Comparison of ENCODE assay signal across 8 cellular contexts in genomic region chr11:68312117-68312779, GRCh38. TPM values are rescaled to one million over a fixed set of nuclear protein-coding genes. Genes with fewer than 3 reads are reported as not detected.
A peak's percentile ranks its signal among the peaks of the same experiment; 100 is the strongest.
DNase-seq lines count a peak whose midpoint lies in the region; ATAC-seq and TF ChIP-seq lines count a peak whose summit lies in the region.

TSS of gene LRP5 (plus strand) at chr11:68312591. CDS start at chr11:68312715, 124 bp downstream.

- H3K4me1 Mint-ChIP-seq in Caco-2 (ENCODE audit: low read depth, unreplicated experiment) (peaks cover 44% of the 10 kb centered on the region), neural crest cell (peaks cover 41% of the 10 kb centered on the region)

- H3K4me1 ChIP-seq in Caco-2: peaks cover 22% of the 10 kb centered on the region

- TF ChIP-seq CTCF in Caco-2 (IDR thresholded peaks at IDR 0.05; ENCODE audit: insufficient read depth in 1 of 2, low read depth in 1 of 2, low read length in 1 of 2, severe bottlenecking in 1 of 2, unreplicated experiment in 1 of 2) (no peak), VCaP (conservative IDR thresholded peaks at IDR 0.05) (no peak; the same call in 1 of the 2 replicates), fibroblast of villous mesenchyme (IDR thresholded peaks at IDR 0.05; ENCODE audit: insufficient read depth, low read depth, low read length) (no peak), neural crest cell (conservative IDR thresholded peaks at IDR 0.05) (no peak)

- ATAC-seq in GM18498 (IDR thresholded peaks at IDR 0.05; ENCODE audit: unreplicated experiment) (no peak), GM19467 (IDR thresholded peaks at IDR 0.05; ENCODE audit: unreplicated experiment) (no peak)

- POLR2A ChIA-PET in Caco-2 (lab: Charles Lee): interaction anchor here (0.6 to 1.3 kb wide), 2 partner anchors 41 to 68 kb away, joined by 3 read pairs; partner anchors contain the start of gene C11orf24

- CTCF ChIA-PET in Caco-2 (lab: Charles Lee): interaction anchor here (0.6 to 0.8 kb wide), 2 partner anchors 14 to 31 kb away, joined by 4 to 5 read pairs; no protein-coding TSS in a partner anchor

- H3K27ac ChIP-seq in VCaP: peak within 1 kb of the TSS; percentile 89

- H3K4me3 ChIP-seq in Caco-2 (ENCODE audit: low read depth, low read length) (peak within 1 kb of the TSS; percentile 89), fibroblast of villous mesenchyme (ENCODE audit: low read depth, low read length) (peak within 1 kb of the TSS; percentile 69)

- H3K36me3 ChIP-seq in Caco-2 (ENCODE audit: control insufficient read depth, insufficient read depth, low read length): no peaks in the 10 kb centered on the region

- no peaks in the 10 kb centered on the region for H3K9me3 Mint-ChIP-seq in Caco-2 (ENCODE audit: unreplicated experiment)
- no peaks in the 10 kb centered on the region for H3K9me3 Mint-ChIP-seq in neural crest cell

- no TSS peak for BruUV-seq in Caco-2 (replicated peaks; lab: Mats Ljungman, UMichigan)

- peak within 1 kb of the TSS; percentile 91 for H3K4me3 Mint-ChIP-seq in Caco-2 (ENCODE audit: unreplicated experiment)
- H3K4me3 Mint-ChIP-seq in neural crest cell: peak within 1 kb of the TSS; percentile 98

- H3K27me3 ChIP-seq in Caco-2 (replicated peaks; ENCODE audit: control insufficient read depth, insufficient read depth, low read length): no peaks in the 10 kb centered on the region

- H3K27ac Mint-ChIP-seq in Caco-2 (ENCODE audit: unreplicated experiment) (peak within 1 kb of the TSS; percentile 89), neural crest cell (ENCODE audit: unreplicated experiment) (peak within 1 kb of the TSS; percentile 91)

- H3K36me3 Mint-ChIP-seq in Caco-2 (ENCODE audit: insufficient read depth, unreplicated experiment) (peaks cover 15% of the 10 kb centered on the region), neural crest cell (ENCODE audit: low read depth) (no peaks in the 10 kb centered on the region)

- intact Hi-C loops in Caco-2 (cut with micrococcal nuclease; ENCODE audit: unreplicated experiment): no loop called here

- peak; percentile 58 to 80 for DNase-seq in Caco-2
- no peak for DNase-seq in H4 (ENCODE audit: low spot score)
- DNase-seq in fibroblast of villous mesenchyme (ENCODE audit: low read depth): no peak
- no peak for DNase-seq in neural crest cell (ENCODE audit: low read depth, low spot score)
- DNase-seq in NCI-H128 (lab: John Stamatoyannopoulos, UW; ENCODE audit: unreplicated experiment): no peak

- no peaks in the 10 kb centered on the region for H3K9me3 ChIP-seq in Caco-2

- no peaks in the 10 kb centered on the region for H3K27me3 Mint-ChIP-seq in Caco-2 (ENCODE audit: insufficient read depth, unreplicated experiment)
- H3K27me3 Mint-ChIP-seq in neural crest cell (ENCODE audit: low read depth): no peaks in the 10 kb centered on the region

RNA-seq across cellular contexts. Expression of gene LRP5, which starts in this region (rescaled TPM):
- total RNA-seq in Caco-2 (2022): 94.3 TPM in 2 replicates
- total RNA-seq in H4 (2014; rRNA removed; shearing (Covaris generic)): 14.1 and 22.7 TPM in 2 replicates
- 28.3 and 31.5 TPM in 2 replicates for total RNA-seq in fibroblast of villous mesenchyme
- 43.4 and 44.3 TPM in 2 replicates for total RNA-seq in neural crest cell

Comparison
In these comparisons a context has a peak if more than half of its experiments do, and no peak if none do; other contexts are left out.
1. DNase-seq: peak in Caco-2 (2 of 2); none in H4 (single experiment), fibroblast of villous mesenchyme (single experiment), neural crest cell (single experiment) and NCI-H128 (single experiment).